Comparison of ENCODE assay signal across 14 cellular contexts in genomic region chr1:188065917-188066316, GRCh38.
DNase-seq lines count a peak whose midpoint lies in the region; ATAC-seq and TF ChIP-seq lines count a peak whose summit lies in the region.
"Had no signal": no experiment of that assay in that cellular context is flagged by ENCODE, and none has a peak within 500 bp of the region (broad histone marks: within the 10 kb centered on the region; RNA-seq: fewer than 3 reads in every experiment).

No MANE protein-coding gene starts in this region.

- no peaks in the 10 kb centered on the region for H3K27me3 Mint-ChIP-seq in GM23338 (ENCODE audit: insufficient read depth, low read depth, poor library complexity)

- H3K4me3 Mint-ChIP-seq in GM23338, result no peak overlapping the region

- peaks cover 9% of the 10 kb centered on the region; the same call in 2 of the 3 replicates for H3K36me3 Mint-ChIP-seq in GM23338 (ENCODE audit: low read depth)

- H3K9me3 ChIP-seq in RWPE2 (ENCODE audit: severe bottlenecking), result peaks cover 7% of the 10 kb centered on the region
- no peaks in the 10 kb centered on the region for H3K9me3 ChIP-seq in gastrocnemius medialis

- in situ Hi-C loops in gastrocnemius medialis (cut with MboI; ENCODE audit: low sequenced_read_pairs in 4 of 4), result no loop called here

- ATAC-seq in GM23338 (no peak), RWPE2 (ENCODE audit: low read depth) (peak; percentile 42; the same call in 1 of the 3 replicates), HG03108 (IDR thresholded peaks at IDR 0.05; ENCODE audit: unreplicated experiment) (no peak), gastrocnemius medialis (no peak), left cardiac atrium (no peak)

- H2AFZ ChIP-seq in GM23338, result no peak overlapping the region
- H2AFZ ChIP-seq: GM23248 had no signal

- 0 out of 2 replicates have a peak, but pooled peaks cover 9% of the 10 kb centered on the region for H3K9me2 ChIP-seq in GM23338 (ENCODE audit: insufficient read depth)

- intact Hi-C loops in gastrocnemius medialis (cut with DNase I; ENCODE audit: low total_unique reads), result no loop called here
- intact Hi-C loops in left cardiac atrium (cut with DNase I), result no loop called here

- peak overlapping the region; percentile 28; the same call in 1 of the 2 replicates for H3K27ac Mint-ChIP-seq in GM23338

- no peaks in the 10 kb centered on the region for H3F3A ChIP-seq in GM23338 (replicated peaks; ENCODE audit: low read depth)

- TF ChIP-seq CTCF in GM23338 (conservative IDR thresholded peaks at IDR 0.05; ENCODE audit: low read depth in 2 of 2) (no peak), RWPE2 (IDR thresholded peaks at IDR 0.05; ENCODE audit: poor library complexity, severe bottlenecking) (no peak), epithelial cell of esophagus (IDR thresholded peaks at IDR 0.05; ENCODE audit: insufficient read depth, low read depth, low read length, missing control alignments) (no peak), gastrocnemius medialis (IDR thresholded peaks at IDR 0.05 in 4 of 5, conservative IDR thresholded peaks at IDR 0.05 in 1 of 5) (no peak)

- H4K20me1 ChIP-seq in GM23338 (replicated peaks; ENCODE audit: insufficient read depth), result no peaks in the 10 kb centered on the region
- H4K20me1 ChIP-seq: BLaER1 treated with 17β-estradiol and CSF1 and Interleukin-3, amounts not matched to agents 10 nM and 100 nM had no signal

- H3K4me3 ChIP-seq in GM23338 (no peak overlapping the region), RWPE2 (ENCODE audit: severe bottlenecking) (no peak overlapping the region), epithelial cell of esophagus (ENCODE audit: low read length) (no peak overlapping the region), gastrocnemius medialis (no peak overlapping the region)
- H3K4me3 ChIP-seq: BLaER1 treated with 17β-estradiol and CSF1 and Interleukin-3, amounts not matched to agents 10 nM and 100 nM; GM23248 had no signal

- DNase-seq in GM23338 (ENCODE audit: low spot score) (no peak), RWPE2 (ENCODE audit: low spot score) (no peak), epithelial cell of esophagus (ENCODE audit: low read depth) (peak; percentile 59), gastrocnemius medialis (no peak), NCI-H526 treated with DMSO at 0.1 percent for 48 hours (lab: John Stamatoyannopoulos, UW) (no peak), left cardiac atrium (no peak)
- DNase-seq: DND-41, GM23248, Karpas-422, NCI-H1930, NCI-H2171 treated with DMSO at 0.1 percent for 48 hours, NCI-H82 had no signal

- no peak overlapping the region for H3K4me2 ChIP-seq in GM23338
- H3K4me2 ChIP-seq: BLaER1 treated with 17β-estradiol and CSF1 and Interleukin-3, amounts not matched to agents 10 nM and 100 nM had no signal

- H3K36me3 ChIP-seq in GM23338 (ENCODE audit: insufficient read depth), result no peaks in the 10 kb centered on the region
- no peaks in the 10 kb centered on the region for H3K36me3 ChIP-seq in RWPE2 (ENCODE audit: low read depth)
- H3K36me3 ChIP-seq in gastrocnemius medialis, result no peaks in the 10 kb centered on the region
- H3K36me3 ChIP-seq: BLaER1 treated with 17β-estradiol and CSF1 and Interleukin-3, amounts not matched to agents 10 nM and 100 nM had no signal

- TF ChIP-seq POLR2A in gastrocnemius medialis (IDR thresholded peaks at IDR 0.05), result no peak

- peaks cover 16% of the 10 kb centered on the region for H3K9me3 Mint-ChIP-seq in GM23338

- H3K27me3 ChIP-seq in GM23338 (ENCODE audit: insufficient read depth) (no peaks in the 10 kb centered on the region), RWPE2 (ENCODE audit: insufficient read depth, poor library complexity, severe bottlenecking) (no peaks in the 10 kb centered on the region), gastrocnemius medialis (no peaks in the 10 kb centered on the region)
- H3K27me3 ChIP-seq: BLaER1 treated with 17β-estradiol and CSF1 and Interleukin-3, amounts not matched to agents 10 nM and 100 nM had no signal

- no peaks in the 10 kb centered on the region for H3K4me1 Mint-ChIP-seq in GM23338

- H3K4me1 ChIP-seq in GM23338 (ENCODE audit: insufficient read depth), result no peaks in the 10 kb centered on the region
- no peaks in the 10 kb centered on the region for H3K4me1 ChIP-seq in RWPE2 (ENCODE audit: insufficient read depth, poor library complexity, severe bottlenecking)
- H3K4me1 ChIP-seq in gastrocnemius medialis, result no peaks in the 10 kb centered on the region
- H3K4me1 ChIP-seq: BLaER1 treated with 17β-estradiol and CSF1 and Interleukin-3, amounts not matched to agents 10 nM and 100 nM had no signal

- H3K27ac ChIP-seq in GM23338 (ENCODE audit: low read depth) (no peak overlapping the region), RWPE2 (ENCODE audit: poor library complexity, severe bottlenecking) (peak overlapping the region; percentile 31), gastrocnemius medialis (no peak overlapping the region)
- H3K27ac ChIP-seq: BLaER1 treated with 17β-estradiol and CSF1 and Interleukin-3, amounts not matched to agents 10 nM and 100 nM; GM23248 had no signal

- H3K79me2 ChIP-seq in GM23338 (replicated peaks; ENCODE audit: insufficient read depth), result no peaks in the 10 kb centered on the region

TF ChIP-seq in GM23338, 12 proteins besides CTCF, POLR2A, EP300 and RAD21 (continues in another document):
- TF ChIP-seq, protein P1, sequence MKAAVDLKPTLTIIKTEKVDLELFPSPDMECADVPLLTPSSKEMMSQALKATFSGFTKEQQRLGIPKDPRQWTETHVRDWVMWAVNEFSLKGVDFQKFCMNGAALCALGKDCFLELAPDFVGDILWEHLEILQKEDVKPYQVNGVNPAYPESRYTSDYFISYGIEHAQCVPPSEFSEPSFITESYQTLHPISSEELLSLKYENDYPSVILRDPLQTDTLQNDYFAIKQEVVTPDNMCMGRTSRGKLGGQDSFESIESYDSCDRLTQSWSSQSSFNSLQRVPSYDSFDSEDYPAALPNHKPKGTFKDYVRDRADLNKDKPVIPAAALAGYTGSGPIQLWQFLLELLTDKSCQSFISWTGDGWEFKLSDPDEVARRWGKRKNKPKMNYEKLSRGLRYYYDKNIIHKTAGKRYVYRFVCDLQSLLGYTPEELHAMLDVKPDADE (IDR thresholded peaks at IDR 0.05), result no peak
- TF ChIP-seq, protein P2, sequence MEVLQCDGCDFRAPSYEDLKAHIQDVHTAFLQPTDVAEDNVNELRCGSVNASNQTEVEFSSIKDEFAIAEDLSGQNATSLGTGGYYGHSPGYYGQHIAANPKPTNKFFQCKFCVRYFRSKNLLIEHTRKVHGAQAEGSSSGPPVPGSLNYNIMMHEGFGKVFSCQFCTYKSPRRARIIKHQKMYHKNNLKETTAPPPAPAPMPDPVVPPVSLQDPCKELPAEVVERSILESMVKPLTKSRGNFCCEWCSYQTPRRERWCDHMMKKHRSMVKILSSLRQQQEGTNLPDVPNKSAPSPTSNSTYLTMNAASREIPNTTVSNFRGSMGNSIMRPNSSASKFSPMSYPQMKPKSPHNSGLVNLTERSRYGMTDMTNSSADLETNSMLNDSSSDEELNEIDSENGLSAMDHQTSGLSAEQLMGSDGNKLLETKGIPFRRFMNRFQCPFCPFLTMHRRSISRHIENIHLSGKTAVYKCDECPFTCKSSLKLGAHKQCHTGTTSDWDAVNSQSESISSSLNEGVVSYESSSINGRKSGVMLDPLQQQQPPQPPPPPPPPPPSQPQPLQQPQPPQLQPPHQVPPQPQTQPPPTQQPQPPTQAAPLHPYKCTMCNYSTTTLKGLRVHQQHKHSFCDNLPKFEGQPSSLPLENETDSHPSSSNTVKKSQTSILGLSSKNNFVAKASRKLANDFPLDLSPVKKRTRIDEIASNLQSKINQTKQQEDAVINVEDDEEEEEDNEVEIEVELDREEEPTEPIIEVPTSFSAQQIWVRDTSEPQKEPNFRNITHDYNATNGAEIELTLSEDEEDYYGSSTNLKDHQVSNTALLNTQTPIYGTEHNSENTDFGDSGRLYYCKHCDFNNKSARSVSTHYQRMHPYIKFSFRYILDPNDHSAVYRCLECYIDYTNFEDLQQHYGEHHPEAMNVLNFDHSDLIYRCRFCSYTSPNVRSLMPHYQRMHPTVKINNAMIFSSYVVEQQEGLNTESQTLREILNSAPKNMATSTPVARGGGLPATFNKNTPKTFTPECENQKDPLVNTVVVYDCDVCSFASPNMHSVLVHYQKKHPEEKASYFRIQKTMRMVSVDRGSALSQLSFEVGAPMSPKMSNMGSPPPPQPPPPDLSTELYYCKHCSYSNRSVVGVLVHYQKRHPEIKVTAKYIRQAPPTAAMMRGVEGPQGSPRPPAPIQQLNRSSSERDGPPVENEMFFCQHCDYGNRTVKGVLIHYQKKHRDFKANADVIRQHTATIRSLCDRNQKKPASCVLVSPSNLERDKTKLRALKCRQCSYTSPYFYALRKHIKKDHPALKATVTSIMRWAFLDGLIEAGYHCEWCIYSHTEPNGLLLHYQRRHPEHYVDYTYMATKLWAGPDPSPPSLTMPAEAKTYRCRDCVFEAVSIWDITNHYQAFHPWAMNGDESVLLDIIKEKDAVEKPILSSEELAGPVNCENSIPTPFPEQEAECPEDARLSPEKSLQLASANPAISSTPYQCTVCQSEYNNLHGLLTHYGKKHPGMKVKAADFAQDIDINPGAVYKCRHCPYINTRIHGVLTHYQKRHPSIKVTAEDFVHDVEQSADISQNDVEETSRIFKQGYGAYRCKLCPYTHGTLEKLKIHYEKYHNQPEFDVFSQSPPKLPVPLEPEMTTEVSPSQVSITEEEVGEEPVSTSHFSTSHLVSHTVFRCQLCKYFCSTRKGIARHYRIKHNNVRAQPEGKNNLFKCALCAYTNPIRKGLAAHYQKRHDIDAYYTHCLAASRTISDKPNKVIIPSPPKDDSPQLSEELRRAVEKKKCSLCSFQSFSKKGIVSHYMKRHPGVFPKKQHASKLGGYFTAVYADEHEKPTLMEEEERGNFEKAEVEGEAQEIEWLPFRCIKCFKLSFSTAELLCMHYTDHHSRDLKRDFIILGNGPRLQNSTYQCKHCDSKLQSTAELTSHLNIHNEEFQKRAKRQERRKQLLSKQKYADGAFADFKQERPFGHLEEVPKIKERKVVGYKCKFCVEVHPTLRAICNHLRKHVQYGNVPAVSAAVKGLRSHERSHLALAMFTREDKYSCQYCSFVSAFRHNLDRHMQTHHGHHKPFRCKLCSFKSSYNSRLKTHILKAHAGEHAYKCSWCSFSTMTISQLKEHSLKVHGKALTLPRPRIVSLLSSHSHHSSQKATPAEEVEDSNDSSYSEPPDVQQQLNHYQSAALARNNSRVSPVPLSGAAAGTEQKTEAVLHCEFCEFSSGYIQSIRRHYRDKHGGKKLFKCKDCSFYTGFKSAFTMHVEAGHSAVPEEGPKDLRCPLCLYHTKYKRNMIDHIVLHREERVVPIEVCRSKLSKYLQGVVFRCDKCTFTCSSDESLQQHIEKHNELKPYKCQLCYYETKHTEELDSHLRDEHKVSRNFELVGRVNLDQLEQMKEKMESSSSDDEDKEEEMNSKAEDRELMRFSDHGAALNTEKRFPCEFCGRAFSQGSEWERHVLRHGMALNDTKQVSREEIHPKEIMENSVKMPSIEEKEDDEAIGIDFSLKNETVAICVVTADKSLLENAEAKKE (CRISPR knock-in tag; IDR thresholded peaks at IDR 0.05), result no peak
- TF ChIP-seq NANOG (IDR thresholded peaks at IDR 0.05; ENCODE audit: borderline replicate concordance) (no peak), EZH2 (IDR thresholded peaks at IDR 0.05; ENCODE audit: low read depth, unreplicated experiment) (no peak), EZH2phosphoT487 (IDR thresholded peaks at IDR 0.05; ENCODE audit: unreplicated experiment) (no peak), STAT1 (IDR thresholded peaks at IDR 0.05; ENCODE audit: unreplicated experiment) (no peak), JUNB (IDR thresholded peaks at IDR 0.05; ENCODE audit: unreplicated experiment) (no peak)
